Comparison of ENCODE assay signal across 8 cellular contexts in genomic region chr2:105369777-105370690, GRCh38. TPM values are rescaled to one million over a fixed set of nuclear protein-coding genes. Genes with fewer than 3 reads are reported as not detected.
DNase-seq lines count a peak whose midpoint lies in the region; ATAC-seq and TF ChIP-seq lines count a peak whose summit lies in the region.

No MANE protein-coding gene starts in this region.

- peaks cover 2% of the 10 kb centered on the region for H3K27me3 Mint-ChIP-seq in activated naive CD4-positive, alpha-beta T cell treated with anti-CD3 and anti-CD28 coated beads for 36 hours (ENCODE audit: low read depth)
- H3K27me3 Mint-ChIP-seq in type B pancreatic cell = no peaks in the 10 kb centered on the region

- peak; percentile 90 for ATAC-seq in GM21786 (IDR thresholded peaks at IDR 0.05; ENCODE audit: unreplicated experiment)

- H3K9me3 Mint-ChIP-seq in activated naive CD4-positive, alpha-beta T cell treated with anti-CD3 and anti-CD28 coated beads for 36 hours = no peaks in the 10 kb centered on the region
- H3K9me3 Mint-ChIP-seq in type B pancreatic cell = no peaks in the 10 kb centered on the region

- peak overlapping the region; percentile 10 for H3K4me3 Mint-ChIP-seq in activated naive CD4-positive, alpha-beta T cell treated with anti-CD3 and anti-CD28 coated beads for 36 hours
- H3K4me3 Mint-ChIP-seq in type B pancreatic cell = peak overlapping the region; percentile 2

- intact Hi-C loops in activated naive CD4-positive, alpha-beta T cell treated with anti-CD3 and anti-CD28 coated beads for 36 hours (cut with micrococcal nuclease) = loop anchor here (1.0 to 5.0 kb wide), 5 partner anchors 29 to 727 kb away; partner anchors contain the start of gene FHL2

- H3K27ac Mint-ChIP-seq in activated naive CD4-positive, alpha-beta T cell treated with anti-CD3 and anti-CD28 coated beads for 36 hours = no peak overlapping the region
- H3K27ac Mint-ChIP-seq in type B pancreatic cell = no peak overlapping the region

- peak; percentile 77 for TF ChIP-seq CTCF in LNCAP (IDR thresholded peaks at IDR 0.05)
- TF ChIP-seq CTCF in type B pancreatic cell (conservative IDR thresholded peaks at IDR 0.05) = peak; percentile 95

- peaks cover 10% of the 10 kb centered on the region for H3K4me1 Mint-ChIP-seq in activated naive CD4-positive, alpha-beta T cell treated with anti-CD3 and anti-CD28 coated beads for 36 hours (ENCODE audit: low read depth)
- H3K4me1 Mint-ChIP-seq in type B pancreatic cell (ENCODE audit: unreplicated experiment) = peaks cover 31% of the 10 kb centered on the region

- CTCF ChIA-PET in activated naive CD4-positive, alpha-beta T cell treated with anti-CD3 and anti-CD28 coated beads for 36 hours (lab: Charles Lee) = interaction anchor here (0.6 to 3.7 kb wide), 16 partner anchors 10 to 373 kb away, joined by 3 to 46 read pairs (median 4); no protein-coding TSS in a partner anchor

- DNase-seq in EH (ENCODE audit: low read depth) (peak; percentile 85), SK-N-DZ (ENCODE audit: low spot score) (peak; percentile 87), glomerular visceral epithelial cell (ENCODE audit: extremely low spot score) (peak; percentile 79), pons (ENCODE audit: low spot score) (peak; percentile 75), type B pancreatic cell (ENCODE audit: extremely low spot score, unreplicated experiment) (peak; percentile 87)
- peak; percentile 96 for DNase-seq in activated naive CD4-positive, alpha-beta T cell treated with anti-CD3 and anti-CD28 coated beads for 36 hours

- H3K36me3 Mint-ChIP-seq in activated naive CD4-positive, alpha-beta T cell treated with anti-CD3 and anti-CD28 coated beads for 36 hours (ENCODE audit: low read depth) = no peaks in the 10 kb centered on the region
- H3K36me3 Mint-ChIP-seq in type B pancreatic cell = peaks cover 38% of the 10 kb centered on the region

RNA-seq across cellular contexts. Expression of gene FHL2, which starts 28.8 kb away (rescaled TPM):
- polyA plus RNA-seq in SK-N-DZ (2014; cell fraction: cytosol; rRNA removed) = 15.6 and 17.7 TPM in 2 replicates
- polyA plus RNA-seq in SK-N-DZ (2014; cell fraction: nucleus; rRNA removed) = 7.0 and 16.6 TPM in 2 replicates
- total RNA-seq in activated naive CD4-positive, alpha-beta T cell treated with anti-CD3 and anti-CD28 coated beads for 36 hours = 1 to 10 TPM; 1.6 to 1.8 TPM
- total RNA-seq in type B pancreatic cell (ENCODE audit: low replicate concordance) = 19.9 and 21.9 TPM in 2 replicates

RNA-seq across cellular contexts. Expression of gene C2orf49, which starts 32.7 kb away (rescaled TPM):
- 17.4 and 18.2 TPM in 2 replicates for polyA plus RNA-seq in SK-N-DZ (2014; cell fraction: cytosol; rRNA removed)
- 5.3 and 7.7 TPM in 2 replicates for polyA plus RNA-seq in SK-N-DZ (2014; cell fraction: nucleus; rRNA removed)
- 10 to 100 TPM; 15.6 to 16.4 TPM for total RNA-seq in activated naive CD4-positive, alpha-beta T cell treated with anti-CD3 and anti-CD28 coated beads for 36 hours
- total RNA-seq in type B pancreatic cell (ENCODE audit: low replicate concordance) = 23.5 and 25.8 TPM in 2 replicates

RNA-seq across cellular contexts. Expression of gene TGFBRAP1, which starts 40.5 kb away (rescaled TPM):
- polyA plus RNA-seq in SK-N-DZ (2014; cell fraction: cytosol; rRNA removed) = 13.9 and 15.6 TPM in 2 replicates
- 9.9 and 16.6 TPM in 2 replicates for polyA plus RNA-seq in SK-N-DZ (2014; cell fraction: nucleus; rRNA removed)
- 10 to 100 TPM; 13.6 to 15.3 TPM for total RNA-seq in activated naive CD4-positive, alpha-beta T cell treated with anti-CD3 and anti-CD28 coated beads for 36 hours
- 15.5 and 17.5 TPM in 2 replicates for total RNA-seq in type B pancreatic cell (ENCODE audit: low replicate concordance)

Comparison
In these comparisons a context has a peak if more than half of its experiments do, and no peak if none do; other contexts are left out.
1. Peak in every context shown above with its lines: DNase-seq and ATAC-seq.